19 cellular contexts compared by ENCODE assay signal in the genomic region with DNA sequence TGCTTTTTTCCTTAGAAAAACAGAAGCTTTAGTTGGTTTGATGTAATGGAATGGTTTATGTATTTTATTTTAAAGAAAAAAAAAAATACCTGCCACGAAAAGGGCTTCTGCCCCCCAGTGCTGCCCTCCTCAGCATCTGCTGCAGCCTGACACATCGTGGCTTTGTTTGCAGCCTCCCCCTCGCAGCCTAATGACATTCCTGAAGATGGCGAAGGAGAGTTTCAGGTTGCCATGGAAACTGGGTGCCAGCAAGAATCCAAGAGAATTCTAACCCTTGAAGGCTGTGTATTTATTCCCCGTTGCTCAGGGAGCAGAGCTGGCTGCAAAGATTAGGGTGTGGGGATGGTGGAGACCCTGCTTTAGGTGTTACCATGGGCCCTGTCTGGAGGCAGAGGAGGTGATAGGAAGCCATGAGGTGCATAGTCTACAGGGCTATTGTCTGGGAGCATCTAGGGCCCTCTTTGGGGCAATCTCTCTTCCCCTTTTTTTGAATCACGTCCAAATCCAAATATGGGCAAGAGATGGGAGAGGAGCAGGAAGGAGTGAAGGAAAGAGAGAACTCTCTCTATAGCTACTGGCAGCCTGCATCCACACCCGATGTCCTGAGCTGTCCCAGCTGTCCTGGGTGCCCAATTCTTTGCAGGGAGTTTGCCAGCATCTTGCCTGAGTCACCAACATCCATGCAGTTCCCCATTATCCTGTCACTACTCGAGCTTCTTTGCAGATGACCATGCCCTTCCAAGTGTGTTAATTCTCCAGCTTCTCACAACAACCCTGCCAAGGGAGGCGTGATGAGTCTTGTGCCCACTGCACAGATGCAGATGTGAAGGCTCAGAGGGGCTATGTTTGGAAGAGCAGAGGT.
A peak's percentile ranks its signal among the peaks of the same experiment; 100 is the strongest.
DNase-seq lines count a peak whose midpoint lies in the region; ATAC-seq, FAIRE-seq and TF ChIP-seq lines count a peak whose summit lies in the region.
"Had no signal": no experiment of that assay in that cellular context is flagged by ENCODE, and none has a peak within 500 bp of the region (broad histone marks: within the 10 kb centered on the region; RNA-seq: fewer than 3 reads in every experiment).

No MANE protein-coding gene starts in this region.

- H3K79me1 ChIP-seq in IMR-90 (ENCODE audit: low read depth in 1 of 2, low read length in 2 of 2), result no peaks in the 10 kb centered on the region

- H3K36me3 ChIP-seq in IMR-90 (ENCODE audit: control insufficient read depth, insufficient read depth, low read length) (no peaks in the 10 kb centered on the region), K562 (ENCODE audit: control insufficient read depth, insufficient read depth, low read length) (no peaks in the 10 kb centered on the region)
- H3K36me3 ChIP-seq: adrenal gland, BE2C, neutrophil, sigmoid colon had no signal

- TF ChIP-seq EP300 in K562 (IDR thresholded peaks at IDR 0.05; ENCODE audit: low read length), result no peak

- H3K9me3 ChIP-seq in IMR-90 (ENCODE audit: control insufficient read depth, insufficient read depth, low read length), result peaks cover 22% of the 10 kb centered on the region; the same call in 1 of the 2 replicates
- H3K9me3 ChIP-seq in K562 (replicated peaks; ENCODE audit: control insufficient read depth, insufficient read depth, low read depth, low read length), result no peaks in the 10 kb centered on the region
- H3K9me3 ChIP-seq: BE2C, neutrophil had no signal

- H3K14ac ChIP-seq in IMR-90 (replicated peaks; ENCODE audit: low read depth, low read length), result no peak overlapping the region

- no peak overlapping the region for H2AK5ac ChIP-seq in IMR-90 (ENCODE audit: low read depth, low read length)

- H3K23ac ChIP-seq in IMR-90 (ENCODE audit: low read depth, low read length), result no peak overlapping the region

- CTCF ChIA-PET in IMR-90 (lab: Yijun Ruan, JAX), result no interaction called here
- CTCF ChIA-PET in K562 (lab: Yijun Ruan, JAX; ENCODE audit: low intra/inter-chr PET ratio), result no interaction called here

- no peak overlapping the region for H3K4me3 ChIP-seq in IMR-90 (ENCODE audit: insufficient read depth, low read depth, low read length)
- no peak overlapping the region for H3K4me3 ChIP-seq in K562
- H3K4me3 ChIP-seq: adrenal gland, sigmoid colon had no signal

- H4K5ac ChIP-seq in IMR-90 (ENCODE audit: low read depth, low read length), result no peak overlapping the region

- no peaks in the 10 kb centered on the region for H3K27me3 ChIP-seq in IMR-90 (ENCODE audit: control insufficient read depth, insufficient read depth, low read length)
- peaks cover 0 to 15% of the 10 kb centered on the region in 2 experiments; a peak in 4 of 5 replicates for H3K27me3 ChIP-seq in K562 (ENCODE audit: control insufficient read depth in 2 of 2, insufficient read depth in 2 of 2, low read length in 2 of 2)
- H3K27me3 ChIP-seq: adrenal gland, BE2C, sigmoid colon had no signal

- H3K79me2 ChIP-seq in K562 (ENCODE audit: control insufficient read depth, insufficient read depth, low read length), result no peaks in the 10 kb centered on the region

- in situ Hi-C loops in IMR-90 (cut with MboI; ENCODE audit: low sequenced_read_pairs) (no loop called here), K562 (cut with MboI) (no loop called here)

- no peak overlapping the region for H3K4ac ChIP-seq in IMR-90 (ENCODE audit: low read depth, low read length)

- H4K8ac ChIP-seq in IMR-90 (ENCODE audit: low read depth in 2 of 2, low read length in 2 of 2), result no peak overlapping the region

- TF ChIP-seq RAD21 in IMR-90 (IDR thresholded peaks at IDR 0.05; ENCODE audit: low read length), result no peak
- TF ChIP-seq RAD21 in K562 (CRISPR knock-in tag; conservative IDR thresholded peaks at IDR 0.05 in 1 of 2, IDR thresholded peaks at IDR 0.05 in 1 of 2), result no peak

- H4K91ac ChIP-seq in IMR-90 (ENCODE audit: insufficient read depth, low read depth, low read length), result no peak overlapping the region

- no peak overlapping the region for H2BK5ac ChIP-seq in IMR-90 (ENCODE audit: low read depth, low read length, poor library complexity, severe bottlenecking)

- H3K4me1 ChIP-seq in IMR-90 (ENCODE audit: control insufficient read depth, insufficient read depth, low read length) (no peaks in the 10 kb centered on the region), K562 (replicated peaks in 1 of 2; ENCODE audit: control insufficient read depth in 2 of 2, insufficient read depth in 2 of 2, low read length in 2 of 2) (no peaks in the 10 kb centered on the region)
- H3K4me1 ChIP-seq: adrenal gland, sigmoid colon had no signal

- H3K9ac ChIP-seq in IMR-90 (ENCODE audit: low read depth, low read length) (no peak overlapping the region), K562 (ENCODE audit: insufficient read depth in 1 of 2, low read depth in 2 of 2, low read length in 2 of 2) (no peak overlapping the region)

- no peak for FAIRE-seq in K562 (lab: Jason Lieb, UNC)
- FAIRE-seq: colon, RCC 7860 had no signal

- no peak overlapping the region for H2AK9ac ChIP-seq in IMR-90 (replicated peaks; ENCODE audit: low read depth, low read length, poor library complexity)

- POLR2A ChIA-PET in IMR-90 (lab: Charles Lee; ENCODE audit: unreplicated experiment) (no interaction called here), K562 (lab: Yijun Ruan, JAX) (interaction anchor here (0.6 kb wide), 1 partner anchor 878 kb away, joined by 4 read pairs; no protein-coding TSS in a partner anchor)

- dilution Hi-C loops in IMR-90 (cut with HindIII; ENCODE audit: low sequenced_read_pairs, unreplicated experiment), result no loop called here

- H2BK20ac ChIP-seq in IMR-90 (ENCODE audit: low read depth, low read length), result no peak overlapping the region

- H2BK120ac ChIP-seq in IMR-90 (ENCODE audit: low read depth, low read length), result no peak overlapping the region

- no peak overlapping the region for H2BK15ac ChIP-seq in IMR-90 (ENCODE audit: low read depth, low read length)

- no peak overlapping the region for H3K56ac ChIP-seq in IMR-90 (ENCODE audit: extremely low read depth, insufficient read depth, low read length)

- H3K18ac ChIP-seq in IMR-90 (ENCODE audit: low read depth, low read length), result no peak overlapping the region

- ATAC-seq in IMR-90 (ENCODE audit: low read depth) (no peak), K562 (no peak), HG02885 (IDR thresholded peaks at IDR 0.05; ENCODE audit: poor library complexity, unreplicated experiment) (no peak)
- ATAC-seq: activated T-cell treated with anti-CD3 and anti-CD28 coated beads, Interleukin-2, amount 50 U/mL, for 72 hours had no signal

- TF ChIP-seq POLR2A in IMR-90 (IDR thresholded peaks at IDR 0.05; ENCODE audit: low read depth, low read length), result no peak
- TF ChIP-seq POLR2A in K562 (conservative IDR thresholded peaks at IDR 0.05), result no peak

- BruUV-seq in IMR-90 (replicated peaks; lab: Mats Ljungman, UMichigan) (no TSS peak), K562 (replicated peaks; lab: Mats Ljungman, UMichigan) (no TSS peak)

- DNase-seq in IMR-90 (no peak), K562 (ENCODE audit: extremely low read depth in 1 of 4, low spot score in 3 of 4) (no peak), inferior parietal cortex (ENCODE audit: extremely low spot score) (peak; percentile 53), retina (peak; percentile 54), HK-2 (ENCODE audit: unreplicated experiment) (no peak)
- DNase-seq in activated T-cell treated with anti-CD3 and anti-CD28 coated beads, Interleukin-2, amount 50 U/mL, for 48 hours, result no peak
- DNase-seq: activated CD4-positive, alpha-beta T cell treated with anti-CD3 and anti-CD28 coated beads, Interleukin-2, amount 50 U/mL, for 4 hours; activated T-cell treated with anti-CD3 and anti-CD28 coated beads, Interleukin-2, amount 50 U/mL, for 72 hours; BE2C; mesenchymal stem cell; NCI-H2081 treated with DMSO at 0.1 percent for 48 hours; sigmoid colon; stimulated activated CD4-positive, alpha-beta T cell treated with anti-CD3 and anti-CD28 coated beads, Interleukin-2, amount 100 ng/mL, for 24 hours had no signal

- H3K4me2 ChIP-seq in IMR-90 (ENCODE audit: low read depth, low read length) (no peak overlapping the region), K562 (ENCODE audit: insufficient read depth, low read length) (no peak overlapping the region)

- TF ChIP-seq CTCF in IMR-90 (conservative IDR thresholded peaks at IDR 0.05; ENCODE audit: low read depth, low read length) (no peak), K562 (IDR thresholded peaks at IDR 0.05 in 2 of 3, conservative IDR thresholded peaks at IDR 0.05 in 1 of 3; ENCODE audit: insufficient read depth in 2 of 3, low read depth in 1 of 3, low read length in 3 of 3) (no peak)

- 17% methylated on average over 2 of the region's 9 CpGs; no CpG with 5 or more reads in 1 of the 2 experiments for WGBS in IMR-90 (ENCODE audit: extremely low coverage in 2 of 2, insufficient read length in 1 of 2), 2 experiments
- WGBS in K562 (ENCODE audit: insufficient coverage, low coverage, missing lambda C conversion rate), result under 1% methylated on average over 8 of the region's 9 CpGs

- H4K20me1 ChIP-seq in IMR-90 (ENCODE audit: insufficient read depth, low read length) (no peaks in the 10 kb centered on the region), K562 (replicated peaks; ENCODE audit: control insufficient read depth, insufficient read depth, low read length) (no peaks in the 10 kb centered on the region; the same call in 1 of the 2 replicates)

- H3K27ac ChIP-seq in IMR-90 (ENCODE audit: insufficient read depth, low read length) (no peak overlapping the region), K562 (ENCODE audit: extremely low read depth, low read depth, low read length) (no peak overlapping the region)
- H3K27ac ChIP-seq: adrenal gland, epithelial cell of prostate, neutrophil, sigmoid colon had no signal

- H2AFZ ChIP-seq in IMR-90 (replicated peaks; ENCODE audit: low read length, poor library complexity) (peak overlapping the region; percentile 21), K562 (ENCODE audit: low read depth, low read length) (no peak overlapping the region)

- H3K9me1 ChIP-seq in IMR-90 (ENCODE audit: insufficient read depth, low read length) (no peaks in the 10 kb centered on the region), K562 (ENCODE audit: control insufficient read depth, insufficient read depth, low read length) (no peaks in the 10 kb centered on the region)

- intact Hi-C loops in IMR-90 (cut with micrococcal nuclease) (no loop called here), K562 (cut with micrococcal nuclease) (no loop called here)

TF ChIP-seq in IMR-90, 13 proteins besides CTCF, POLR2A, EP300 and RAD21 (continues in another document):
- no peak for TF ChIP-seq MAFK (IDR thresholded peaks at IDR 0.05; ENCODE audit: low read depth, low read length)

TF ChIP-seq in K562, 482 proteins besides CTCF, POLR2A, EP300 and RAD21:
- TF ChIP-seq HNRNPH1 (optimal IDR thresholded peaks at IDR 0.05; ENCODE audit: low read depth, low read length) (no peak), RBBP5 (IDR thresholded peaks at IDR 0.05; ENCODE audit: borderline replicate concordance, insufficient read depth, low read length, poor library complexity, severe bottlenecking) (no peak), SIX5 (IDR thresholded peaks at IDR 0.05; ENCODE audit: borderline replicate concordance in 1 of 2, insufficient read depth in 1 of 2, low read depth in 1 of 2, low read length in 2 of 2) (no peak), TAF1 (IDR thresholded peaks at IDR 0.05; ENCODE audit: control insufficient read depth, extremely low read depth, insufficient read depth, low read length, severe bottlenecking) (no peak), RFX1 (IDR thresholded peaks at IDR 0.05) (peak; percentile 70)

Comparison
In these comparisons a context has a peak if more than half of its experiments do, and no peak if none do; other contexts are left out.
1. DNase-seq: peak in inferior parietal cortex (single experiment) and retina (single experiment); none in IMR-90 (single experiment), K562 (0 of 4), HK-2 (single experiment) and activated T-cell treated with anti-CD3 and anti-CD28 coated beads, Interleukin-2, amount 50 U/mL, for 48 hours (0 of 2).